In the genomic region with DNA sequence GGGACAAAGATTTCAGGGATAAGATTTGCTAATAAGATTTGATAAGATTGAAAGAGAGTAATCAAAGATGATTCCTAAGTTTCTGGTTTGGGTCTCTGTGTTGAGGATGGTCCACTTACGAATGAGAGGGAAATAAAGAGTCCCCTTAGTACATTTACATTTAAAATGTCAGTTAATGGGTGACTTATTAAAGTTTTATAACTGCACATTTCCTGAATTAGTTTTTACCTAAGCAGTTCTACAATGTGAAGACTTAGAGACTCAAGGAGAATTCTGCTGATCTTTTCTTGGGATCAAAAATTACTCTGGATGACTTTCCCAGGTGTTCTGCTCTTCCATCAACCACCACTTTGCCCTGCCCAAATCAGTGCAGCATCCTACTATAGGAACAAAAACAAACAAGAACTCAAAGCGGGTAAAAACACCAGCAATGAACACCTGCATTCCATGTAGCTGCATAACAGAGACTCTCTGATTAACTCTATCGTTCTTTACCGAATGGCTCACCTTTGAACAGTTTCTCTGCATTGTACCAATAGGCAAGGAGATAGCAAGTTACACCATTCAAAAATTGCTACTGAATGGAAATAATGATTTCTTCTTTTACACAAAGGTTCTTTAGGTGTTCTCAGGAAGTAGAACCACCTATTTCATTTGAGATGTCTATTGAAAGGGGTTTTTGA, we compare ENCODE assay signal across 12 cellular contexts.
DNase-seq lines count a peak whose midpoint lies in the region; ATAC-seq and TF ChIP-seq lines count a peak whose summit lies in the region.
"Had no signal": no experiment of that assay in that cellular context is flagged by ENCODE, and none has a peak within 500 bp of the region (broad histone marks: within the 10 kb centered on the region; RNA-seq: fewer than 3 reads in every experiment).

No MANE protein-coding gene starts in this region.

- no peaks in the 10 kb centered on the region for H3K9me3 ChIP-seq in colonic mucosa
- H3K9me3 ChIP-seq in mucosa of rectum (ENCODE audit: control insufficient read depth in 2 of 2, low read length in 2 of 2), result peaks cover 0 to 4% of the 10 kb centered on the region in 2 donors
- H3K9me3 ChIP-seq in transverse colon, result no peaks in the 10 kb centered on the region
- H3K9me3 ChIP-seq: HAP-1 had no signal

- H3K27ac ChIP-seq in colonic mucosa (peak overlapping the region; percentile 6), mucosa of rectum (ENCODE audit: low read depth in 2 of 2, low read length in 2 of 2) (peak overlapping the region in 1 of 2 donors; percentile 39), transverse colon (peak overlapping the region in 3 of 4 donors; percentile 22 to 37 (median 27))
- H3K27ac ChIP-seq: BLaER1 treated with 17β-estradiol and CSF1 and Interleukin-3, amounts not matched to agents 10 nM and 100 nM; GM23248 had no signal

- WGBS in transverse colon (ENCODE audit: low coverage in 1 of 2), 2 donors, result 56 to 60% methylated on average over 4 of the region's 4 CpGs

- H3K9ac ChIP-seq in colonic mucosa (ENCODE audit: low read depth in 2 of 2, low read length in 2 of 2), result no peak overlapping the region
- H3K9ac ChIP-seq in mucosa of rectum (ENCODE audit: low read depth in 1 of 2, low read length in 2 of 2), result no peak overlapping the region
- H3K9ac ChIP-seq: BLaER1 treated with 17β-estradiol and CSF1 and Interleukin-3, amounts not matched to agents 10 nM and 100 nM; GM23248 had no signal

- no peak for TF ChIP-seq POLR2A in transverse colon (IDR thresholded peaks at IDR 0.05)

- TF ChIP-seq CTCF in colonic mucosa (IDR thresholded peaks at IDR 0.05) (no peak), transverse colon (IDR thresholded peaks at IDR 0.05) (no peak)

- intact Hi-C loops in colonic mucosa (cut with DNase I) (no loop called here), transverse colon (cut with DNase I; ENCODE audit: low total_unique reads) (no loop called here)

- no peak for ATAC-seq in GM21423 (IDR thresholded peaks at IDR 0.05; ENCODE audit: unreplicated experiment)
- ATAC-seq: CD8-positive, alpha-beta T cell had no signal

- H3K36me3 ChIP-seq in colonic mucosa (no peaks in the 10 kb centered on the region), mucosa of rectum (ENCODE audit: control insufficient read depth in 2 of 2, insufficient read depth in 2 of 2, low read length in 2 of 2) (no peaks in the 10 kb centered on the region), transverse colon (no peaks in the 10 kb centered on the region)
- H3K36me3 ChIP-seq: BLaER1 treated with 17β-estradiol and CSF1 and Interleukin-3, amounts not matched to agents 10 nM and 100 nM; HAP-1 had no signal

- DNase-seq in colonic mucosa (no peak), kidney tubule cell (ENCODE audit: low spot score) (peak; percentile 17), transverse colon (no peak), NCI-H526 (lab: John Stamatoyannopoulos, UW) (no peak)
- DNase-seq in activated CD4-positive, alpha-beta T cell treated with anti-CD3 and anti-CD28 coated beads, Interleukin-2, amount 50 U/mL, for 48 hours, result no peak
- DNase-seq: CD8-positive, alpha-beta T cell; DMS 273 treated with DMSO at 0.1 percent for 48 hours; GM23248 had no signal

- no peaks in the 10 kb centered on the region for H3K4me1 ChIP-seq in colonic mucosa
- H3K4me1 ChIP-seq in mucosa of rectum (ENCODE audit: control insufficient read depth in 2 of 2, insufficient read depth in 2 of 2, low read length in 2 of 2), result peaks cover 0 to 8% of the 10 kb centered on the region in 2 donors
- peaks cover 0 to 25% (median 9%) of the 10 kb centered on the region in 4 donors for H3K4me1 ChIP-seq in transverse colon

- in situ Hi-C loops in transverse colon (cut with MboI; ENCODE audit: low pct_ligation_motif_present in 1 of 4, low pct_unique_long_range_greater_than_20kb in 1 of 4, low sequenced_read_pairs in 3 of 4), result no loop called here

- no peaks in the 10 kb centered on the region for H3K27me3 ChIP-seq in colonic mucosa
- H3K27me3 ChIP-seq in mucosa of rectum (ENCODE audit: control insufficient read depth in 2 of 2, insufficient read depth in 2 of 2, low read length in 2 of 2), result no peaks in the 10 kb centered on the region
- H3K27me3 ChIP-seq in transverse colon, result no peaks in the 10 kb centered on the region
- H3K27me3 ChIP-seq: BLaER1 treated with 17β-estradiol and CSF1 and Interleukin-3, amounts not matched to agents 10 nM and 100 nM had no signal

- TF ChIP-seq EP300 in transverse colon (IDR thresholded peaks at IDR 0.05; ENCODE audit: low read depth), result no peak

- H3K4me3 ChIP-seq in colonic mucosa (no peak overlapping the region), mucosa of rectum (ENCODE audit: low read length in 2 of 2) (peak overlapping the region; percentile 27 to 35), transverse colon (no peak overlapping the region)
- H3K4me3 ChIP-seq: BLaER1 treated with 17β-estradiol and CSF1 and Interleukin-3, amounts not matched to agents 10 nM and 100 nM; GM23248; HAP-1 had no signal

Comparison
In these comparisons a context has a peak if more than half of its experiments do, and no peak if none do; other contexts are left out.
1. H3K4me3 ChIP-seq: peak in mucosa of rectum (2 of 2); none in colonic mucosa (single experiment) and transverse colon (0 of 4).